8 cellular contexts compared by ENCODE assay signal in the genomic region with DNA sequence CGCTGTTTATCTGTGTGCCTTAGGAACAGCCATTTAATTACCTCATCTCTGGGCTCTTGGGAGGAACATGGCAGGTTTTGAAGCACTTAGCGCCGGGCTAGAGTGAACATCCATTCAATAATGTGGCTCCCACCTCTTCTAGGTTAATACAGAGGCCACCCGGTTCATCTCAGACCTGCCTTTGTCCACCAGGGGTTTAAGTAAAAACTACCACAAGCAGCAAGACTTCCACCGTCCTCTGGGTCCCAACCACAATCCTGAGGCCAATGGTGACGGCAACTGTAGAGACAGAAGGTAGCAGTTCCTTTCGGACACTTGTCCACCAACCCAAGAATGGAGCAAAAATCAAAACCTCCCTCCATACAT. TPM values are rescaled to one million over a fixed set of nuclear protein-coding genes. Genes with fewer than 3 reads are reported as not detected.
DNase-seq lines count a peak whose midpoint lies in the region; ATAC-seq lines count a peak whose summit lies in the region.

No MANE protein-coding gene starts in this region.

- peak overlapping the region; percentile 60 for H3K27ac ChIP-seq in subcutaneous abdominal adipose tissue (ENCODE audit: low read depth, low read length)

- peaks cover 5 to 35% (median 23%) of the 10 kb centered on the region in 5 donors for H3K4me1 ChIP-seq in subcutaneous abdominal adipose tissue (ENCODE audit: control insufficient read depth in 5 of 5, insufficient read depth in 5 of 5, low read length in 5 of 5)

- H3K4me3 ChIP-seq in iPS-18c (ENCODE audit: insufficient read depth, low read depth, low read length) (peak overlapping the region; percentile 95), subcutaneous abdominal adipose tissue (ENCODE audit: low read depth in 1 of 5, low read length in 5 of 5) (peak overlapping the region; percentile 73 to 97 (median 97))

- no peaks in the 10 kb centered on the region for H3K27me3 Mint-ChIP-seq in activated CD8-positive, alpha-beta T cell treated with anti-CD3 and anti-CD28 coated beads, Interleukin-2, amount 10 ng/mL, durations not matched to agents 7 days and 5 days (ENCODE audit: low read depth)

- H3K36me3 Mint-ChIP-seq in activated CD8-positive, alpha-beta T cell treated with anti-CD3 and anti-CD28 coated beads, Interleukin-2, amount 10 ng/mL, durations not matched to agents 7 days and 5 days (ENCODE audit: low read depth): peaks cover 31% of the 10 kb centered on the region

- peaks cover 0 to 5% (median 0%) of the 10 kb centered on the region in 5 donors for H3K27me3 ChIP-seq in subcutaneous abdominal adipose tissue (ENCODE audit: control insufficient read depth in 5 of 5, insufficient read depth in 4 of 5, low read length in 5 of 5)

- H3K9me3 Mint-ChIP-seq in activated CD8-positive, alpha-beta T cell treated with anti-CD3 and anti-CD28 coated beads, Interleukin-2, amount 10 ng/mL, durations not matched to agents 7 days and 5 days (ENCODE audit: insufficient read depth): no peaks in the 10 kb centered on the region

- H3K9ac ChIP-seq in subcutaneous abdominal adipose tissue (ENCODE audit: low read length in 5 of 5): peak overlapping the region; percentile 49 to 93 (median 73)

- no peaks in the 10 kb centered on the region for H3K9me3 ChIP-seq in iPS-18c (ENCODE audit: control insufficient read depth, insufficient read depth, low read length)
- no peaks in the 10 kb centered on the region for H3K9me3 ChIP-seq in subcutaneous abdominal adipose tissue (ENCODE audit: control insufficient read depth in 5 of 5, low read length in 5 of 5)

- H3K27ac Mint-ChIP-seq in activated CD8-positive, alpha-beta T cell treated with anti-CD3 and anti-CD28 coated beads, Interleukin-2, amount 10 ng/mL, durations not matched to agents 7 days and 5 days: peak overlapping the region; percentile 98

- POLR2A ChIA-PET in activated CD8-positive, alpha-beta T cell treated with anti-CD3 and anti-CD28 coated beads, Interleukin-2, amount 10 ng/mL, durations not matched to agents 7 days and 5 days (lab: Charles Lee): interaction anchor here (1.2 to 1.3 kb wide), 2 partner anchors 11 to 125 kb away, joined by 5 to 8 read pairs; partner anchors contain the start of gene HP1BP3

- peaks cover 0 to 17% (median 10%) of the 10 kb centered on the region in 5 donors for H3K36me3 ChIP-seq in subcutaneous abdominal adipose tissue (ENCODE audit: control insufficient read depth in 5 of 5, insufficient read depth in 5 of 5, low read length in 5 of 5)

- peaks cover 49% of the 10 kb centered on the region for H3K4me1 Mint-ChIP-seq in activated CD8-positive, alpha-beta T cell treated with anti-CD3 and anti-CD28 coated beads, Interleukin-2, amount 10 ng/mL, durations not matched to agents 7 days and 5 days (ENCODE audit: low read depth)

- CTCF ChIA-PET in activated CD8-positive, alpha-beta T cell treated with anti-CD3 and anti-CD28 coated beads, Interleukin-2, amount 10 ng/mL, durations not matched to agents 7 days and 5 days (lab: Charles Lee): interaction anchor here (0.6 to 7.9 kb wide), 9 partner anchors 12 to 285 kb away, joined by 3 to 58 read pairs (median 5); partner anchors contain the start of genes CDA and PINK1

- no peak for ATAC-seq in activated CD8-positive, alpha-beta T cell treated with anti-CD3 and anti-CD28 coated beads, Interleukin-2, amount 10 ng/mL, durations not matched to agents 7 days and 5 days
- ATAC-seq in GM21737 (IDR thresholded peaks at IDR 0.05; ENCODE audit: unreplicated experiment): no peak

- peak overlapping the region; percentile 100 for H3K4me3 Mint-ChIP-seq in activated CD8-positive, alpha-beta T cell treated with anti-CD3 and anti-CD28 coated beads, Interleukin-2, amount 10 ng/mL, durations not matched to agents 7 days and 5 days

- peak; percentile 28 for DNase-seq in NCI-H82 (lab: John Stamatoyannopoulos, UW)
- DNase-seq in NCI-H82 treated with DMSO at 0.1 percent for 48 hours (lab: John Stamatoyannopoulos, UW; ENCODE audit: unreplicated experiment): no peak
- no peak for DNase-seq in activated CD8-positive, alpha-beta T cell treated with anti-CD3 and anti-CD28 coated beads, Interleukin-2, amount 10 ng/mL, durations not matched to agents 7 days and 5 days
- no peak for DNase-seq in OCI-M2 (lab: John Stamatoyannopoulos, UW; ENCODE audit: unreplicated experiment)
- no peak for DNase-seq in A172 (ENCODE audit: low spot score)

RNA-seq across cellular contexts. Expression of gene DDOST, which starts 0.9 kb away (rescaled TPM):
- 100 to 1,000 TPM; 163 to 166 TPM for total RNA-seq in activated CD8-positive, alpha-beta T cell treated with anti-CD3 and anti-CD28 coated beads, Interleukin-2, amount 10 ng/mL, durations not matched to agents 7 days and 5 days
- total RNA-seq in A172 (2014; rRNA removed; shearing (Covaris generic)): 211 and 238 TPM in 2 replicates

RNA-seq across cellular contexts. Expression of gene PINK1, which starts 28.8 kb away (rescaled TPM):
- 1 to 10 TPM; 3.3 to 3.6 TPM for total RNA-seq in activated CD8-positive, alpha-beta T cell treated with anti-CD3 and anti-CD28 coated beads, Interleukin-2, amount 10 ng/mL, durations not matched to agents 7 days and 5 days
- 44.8 and 57.9 TPM in 2 replicates for total RNA-seq in A172 (2014; rRNA removed; shearing (Covaris generic))

RNA-seq across cellular contexts. Expression of gene KIF17, which starts 55.7 kb away (rescaled TPM):
- not detected for total RNA-seq in activated CD8-positive, alpha-beta T cell treated with anti-CD3 and anti-CD28 coated beads, Interleukin-2, amount 10 ng/mL, durations not matched to agents 7 days and 5 days
- 2.1 and 3.6 TPM in 2 replicates for total RNA-seq in A172 (2014; rRNA removed; shearing (Covaris generic))
